ENCODE assay signal across 8 cellular contexts in genomic region chr2:121648206-121648605, GRCh38. TPM values are rescaled to one million over a fixed set of nuclear protein-coding genes. Genes with fewer than 3 reads are reported as not detected.
DNase-seq lines count a peak whose midpoint lies in the region; ATAC-seq, FAIRE-seq and TF ChIP-seq lines count a peak whose summit lies in the region.

No MANE protein-coding gene starts in this region.

- peak overlapping the region; percentile 95 to 97 (median 96) for H3K4me3 Mint-ChIP-seq in T-cell

- no peaks in the 10 kb centered on the region for H3K9me3 Mint-ChIP-seq in T-cell

- TF ChIP-seq POLR2A in gastroesophageal sphincter (IDR thresholded peaks at IDR 0.05): no peak

- no peak for TF ChIP-seq EP300 in gastroesophageal sphincter (IDR thresholded peaks at IDR 0.05)

- POLR2A ChIA-PET in T-cell (lab: Charles Lee): interaction anchor here in 1 of 2 donors (0.6 to 2.9 kb wide), 4 partner anchors 33 to 117 kb away, joined by 3 to 30 read pairs (median 6); partner anchors contain the start of gene RNU4ATAC

- peaks cover 0 to 71% (median 24%) of the 10 kb centered on the region in 3 donors for H3K4me1 ChIP-seq in gastroesophageal sphincter

- H3K4me3 ChIP-seq in AG09309 (ENCODE audit: control insufficient read depth, low read depth, low read length): peak overlapping the region; percentile 88
- peak overlapping the region; percentile 66 to 74 for H3K4me3 ChIP-seq in gastroesophageal sphincter
- peak overlapping the region; percentile 58 to 96 (median 80) for H3K4me3 ChIP-seq in skin epidermis

- FAIRE-seq in RCC 7860 (lab: Jason Lieb, UNC) (no peak), HTR-8/SVneo (lab: Jason Lieb, UNC) (no peak)

- H3K36me3 Mint-ChIP-seq in T-cell: no peaks in the 10 kb centered on the region

- H3K27ac Mint-ChIP-seq in T-cell: peak overlapping the region; percentile 92 to 99

- H3K27ac ChIP-seq in gastroesophageal sphincter (peak overlapping the region; percentile 88 to 98 (median 95)), skin epidermis (peak overlapping the region in 19 of 21 experiments; percentile 91 to 99 (median 95))

- no peaks in the 10 kb centered on the region for H3K27me3 ChIP-seq in gastroesophageal sphincter

- 4 to 6% methylated on average over 9 of the region's 9 CpGs for WGBS in gastroesophageal sphincter (ENCODE audit: low coverage in 1 of 2), 2 donors

- H3K27me3 Mint-ChIP-seq in T-cell: no peaks in the 10 kb centered on the region

- no peaks in the 10 kb centered on the region for H3K9me3 ChIP-seq in gastroesophageal sphincter

- peak; percentile 10 for ATAC-seq in GM21390 (IDR thresholded peaks at IDR 0.05; ENCODE audit: unreplicated experiment)
- no peak for ATAC-seq in T-cell (replicated peaks in 1 of 4)
- no peak for ATAC-seq in gastroesophageal sphincter
- ATAC-seq in GM19452 (IDR thresholded peaks at IDR 0.05; ENCODE audit: unreplicated experiment): no peak

- no peak for TF ChIP-seq CTCF in AG09309 (IDR thresholded peaks at IDR 0.05; ENCODE audit: control insufficient read depth, insufficient read depth, low read depth, low read length, missing control alignments)
- no peak for TF ChIP-seq CTCF in gastroesophageal sphincter (IDR thresholded peaks at IDR 0.05)

- no peaks in the 10 kb centered on the region for H3K36me3 ChIP-seq in gastroesophageal sphincter

- peaks cover 69 to 86% (median 75%) of the 10 kb centered on the region in 3 donors for H3K4me1 Mint-ChIP-seq in T-cell

- no peak for DNase-seq in AG09309 (ENCODE audit: low read depth)
- no peak for DNase-seq in T-cell
- DNase-seq in RCC 7860 (ENCODE audit: low spot score): no peak
- DNase-seq in HTR-8/SVneo (ENCODE audit: insufficient read length, low spot score): no peak

- CTCF ChIA-PET in T-cell (lab: Charles Lee): interaction anchor here in 1 of 2 donors (0.8 to 2.7 kb wide), 5 partner anchors 51 to 118 kb away, joined by 3 to 24 read pairs (median 3); partner anchors contain the start of genes NIFK and RNU4ATAC

RNA-seq across cellular contexts. Expression of gene CLASP1, which starts 1.1 kb away (rescaled TPM):
- total RNA-seq in T-cell: 10 to 100 TPM; 57.8 to 72.8 (median 65.1) TPM
- total RNA-seq in gastroesophageal sphincter: 100 to 1,000 TPM in 1 of 4 donors, 10 to 100 TPM in 3; 72.0 to 108 (median 84.7) TPM
